Comparison of ENCODE assay signal across 1 cellular context in the genomic region with DNA sequence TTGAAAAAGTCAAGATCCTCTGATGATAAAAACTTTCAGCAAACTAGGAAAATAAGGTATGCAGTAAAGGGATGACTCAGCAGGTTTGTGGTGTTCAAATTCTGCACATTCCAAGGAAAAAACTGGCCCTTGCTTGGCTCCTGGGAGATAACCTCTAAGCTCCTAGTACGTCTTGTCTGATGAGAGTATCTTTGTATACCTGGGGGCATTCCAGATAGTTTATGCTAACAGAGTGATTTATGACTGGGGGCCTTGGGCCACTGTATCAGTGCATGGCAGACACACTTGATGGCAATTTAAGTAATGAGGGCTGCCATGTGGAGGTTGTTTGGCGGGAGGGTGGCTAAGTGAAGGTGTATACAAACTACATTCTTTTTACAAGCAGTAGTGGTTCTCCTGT.
TF ChIP-seq lines count a peak whose summit lies in the region.

No MANE protein-coding gene starts in this region.

TF ChIP-seq in HepG2, 621 proteins besides CTCF, POLR2A, EP300 and RAD21 (continued from another document):
- TF ChIP-seq, protein P1, sequence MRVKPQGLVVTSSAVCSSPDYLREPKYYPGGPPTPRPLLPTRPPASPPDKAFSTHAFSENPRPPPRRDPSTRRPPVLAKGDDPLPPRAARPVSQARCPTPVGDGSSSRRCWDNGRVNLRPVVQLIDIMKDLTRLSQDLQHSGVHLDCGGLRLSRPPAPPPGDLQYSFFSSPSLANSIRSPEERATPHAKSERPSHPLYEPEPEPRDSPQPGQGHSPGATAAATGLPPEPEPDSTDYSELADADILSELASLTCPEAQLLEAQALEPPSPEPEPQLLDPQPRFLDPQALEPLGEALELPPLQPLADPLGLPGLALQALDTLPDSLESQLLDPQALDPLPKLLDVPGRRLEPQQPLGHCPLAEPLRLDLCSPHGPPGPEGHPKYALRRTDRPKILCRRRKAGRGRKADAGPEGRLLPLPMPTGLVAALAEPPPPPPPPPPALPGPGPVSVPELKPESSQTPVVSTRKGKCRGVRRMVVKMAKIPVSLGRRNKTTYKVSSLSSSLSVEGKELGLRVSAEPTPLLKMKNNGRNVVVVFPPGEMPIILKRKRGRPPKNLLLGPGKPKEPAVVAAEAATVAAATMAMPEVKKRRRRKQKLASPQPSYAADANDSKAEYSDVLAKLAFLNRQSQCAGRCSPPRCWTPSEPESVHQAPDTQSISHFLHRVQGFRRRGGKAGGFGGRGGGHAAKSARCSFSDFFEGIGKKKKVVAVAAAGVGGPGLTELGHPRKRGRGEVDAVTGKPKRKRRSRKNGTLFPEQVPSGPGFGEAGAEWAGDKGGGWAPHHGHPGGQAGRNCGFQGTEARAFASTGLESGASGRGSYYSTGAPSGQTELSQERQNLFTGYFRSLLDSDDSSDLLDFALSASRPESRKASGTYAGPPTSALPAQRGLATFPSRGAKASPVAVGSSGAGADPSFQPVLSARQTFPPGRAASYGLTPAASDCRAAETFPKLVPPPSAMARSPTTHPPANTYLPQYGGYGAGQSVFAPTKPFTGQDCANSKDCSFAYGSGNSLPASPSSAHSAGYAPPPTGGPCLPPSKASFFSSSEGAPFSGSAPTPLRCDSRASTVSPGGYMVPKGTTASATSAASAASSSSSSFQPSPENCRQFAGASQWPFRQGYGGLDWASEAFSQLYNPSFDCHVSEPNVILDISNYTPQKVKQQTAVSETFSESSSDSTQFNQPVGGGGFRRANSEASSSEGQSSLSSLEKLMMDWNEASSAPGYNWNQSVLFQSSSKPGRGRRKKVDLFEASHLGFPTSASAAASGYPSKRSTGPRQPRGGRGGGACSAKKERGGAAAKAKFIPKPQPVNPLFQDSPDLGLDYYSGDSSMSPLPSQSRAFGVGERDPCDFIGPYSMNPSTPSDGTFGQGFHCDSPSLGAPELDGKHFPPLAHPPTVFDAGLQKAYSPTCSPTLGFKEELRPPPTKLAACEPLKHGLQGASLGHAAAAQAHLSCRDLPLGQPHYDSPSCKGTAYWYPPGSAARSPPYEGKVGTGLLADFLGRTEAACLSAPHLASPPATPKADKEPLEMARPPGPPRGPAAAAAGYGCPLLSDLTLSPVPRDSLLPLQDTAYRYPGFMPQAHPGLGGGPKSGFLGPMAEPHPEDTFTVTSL (CRISPR knock-in tag; IDR thresholded peaks at IDR 0.05; ENCODE audit: borderline replicate concordance): no peak
- no peak for TF ChIP-seq ZZZ3 (CRISPR knock-in tag; IDR thresholded peaks at IDR 0.05; ENCODE audit: borderline replicate concordance)
- no peak for TF ChIP-seq ZNF7 (CRISPR knock-in tag; IDR thresholded peaks at IDR 0.05)
- no peak for TF ChIP-seq TCF12 (IDR thresholded peaks at IDR 0.05)
- no peak for TF ChIP-seq TCF12 (CRISPR knock-in tag; IDR thresholded peaks at IDR 0.05)
- TF ChIP-seq NFE2L2 (IDR thresholded peaks at IDR 0.05; ENCODE audit: low read length): peak; percentile 89
- TF ChIP-seq, protein P2, sequence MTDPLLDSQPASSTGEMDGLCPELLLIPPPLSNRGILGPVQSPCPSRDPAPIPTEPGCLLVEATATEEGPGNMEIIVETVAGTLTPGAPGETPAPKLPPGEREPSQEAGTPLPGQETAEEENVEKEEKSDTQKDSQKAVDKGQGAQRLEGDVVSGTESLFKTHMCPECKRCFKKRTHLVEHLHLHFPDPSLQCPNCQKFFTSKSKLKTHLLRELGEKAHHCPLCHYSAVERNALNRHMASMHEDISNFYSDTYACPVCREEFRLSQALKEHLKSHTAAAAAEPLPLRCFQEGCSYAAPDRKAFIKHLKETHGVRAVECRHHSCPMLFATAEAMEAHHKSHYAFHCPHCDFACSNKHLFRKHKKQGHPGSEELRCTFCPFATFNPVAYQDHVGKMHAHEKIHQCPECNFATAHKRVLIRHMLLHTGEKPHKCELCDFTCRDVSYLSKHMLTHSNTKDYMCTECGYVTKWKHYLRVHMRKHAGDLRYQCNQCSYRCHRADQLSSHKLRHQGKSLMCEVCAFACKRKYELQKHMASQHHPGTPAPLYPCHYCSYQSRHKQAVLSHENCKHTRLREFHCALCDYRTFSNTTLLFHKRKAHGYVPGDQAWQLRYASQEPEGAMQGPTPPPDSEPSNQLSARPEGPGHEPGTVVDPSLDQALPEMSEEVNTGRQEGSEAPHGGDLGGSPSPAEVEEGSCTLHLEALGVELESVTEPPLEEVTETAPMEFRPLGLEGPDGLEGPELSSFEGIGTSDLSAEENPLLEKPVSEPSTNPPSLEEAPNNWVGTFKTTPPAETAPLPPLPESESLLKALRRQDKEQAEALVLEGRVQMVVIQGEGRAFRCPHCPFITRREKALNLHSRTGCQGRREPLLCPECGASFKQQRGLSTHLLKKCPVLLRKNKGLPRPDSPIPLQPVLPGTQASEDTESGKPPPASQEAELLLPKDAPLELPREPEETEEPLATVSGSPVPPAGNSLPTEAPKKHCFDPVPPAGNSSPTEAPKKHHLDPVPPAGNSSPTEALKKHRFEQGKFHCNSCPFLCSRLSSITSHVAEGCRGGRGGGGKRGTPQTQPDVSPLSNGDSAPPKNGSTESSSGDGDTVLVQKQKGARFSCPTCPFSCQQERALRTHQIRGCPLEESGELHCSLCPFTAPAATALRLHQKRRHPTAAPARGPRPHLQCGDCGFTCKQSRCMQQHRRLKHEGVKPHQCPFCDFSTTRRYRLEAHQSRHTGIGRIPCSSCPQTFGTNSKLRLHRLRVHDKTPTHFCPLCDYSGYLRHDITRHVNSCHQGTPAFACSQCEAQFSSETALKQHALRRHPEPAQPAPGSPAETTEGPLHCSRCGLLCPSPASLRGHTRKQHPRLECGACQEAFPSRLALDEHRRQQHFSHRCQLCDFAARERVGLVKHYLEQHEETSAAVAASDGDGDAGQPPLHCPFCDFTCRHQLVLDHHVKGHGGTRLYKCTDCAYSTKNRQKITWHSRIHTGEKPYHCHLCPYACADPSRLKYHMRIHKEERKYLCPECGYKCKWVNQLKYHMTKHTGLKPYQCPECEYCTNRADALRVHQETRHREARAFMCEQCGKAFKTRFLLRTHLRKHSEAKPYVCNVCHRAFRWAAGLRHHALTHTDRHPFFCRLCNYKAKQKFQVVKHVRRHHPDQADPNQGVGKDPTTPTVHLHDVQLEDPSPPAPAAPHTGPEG (CRISPR knock-in tag; IDR thresholded peaks at IDR 0.05): no peak
- no peak for TF ChIP-seq GATAD2A (CRISPR knock-in tag; IDR thresholded peaks at IDR 0.05)
- TF ChIP-seq, protein P3, sequence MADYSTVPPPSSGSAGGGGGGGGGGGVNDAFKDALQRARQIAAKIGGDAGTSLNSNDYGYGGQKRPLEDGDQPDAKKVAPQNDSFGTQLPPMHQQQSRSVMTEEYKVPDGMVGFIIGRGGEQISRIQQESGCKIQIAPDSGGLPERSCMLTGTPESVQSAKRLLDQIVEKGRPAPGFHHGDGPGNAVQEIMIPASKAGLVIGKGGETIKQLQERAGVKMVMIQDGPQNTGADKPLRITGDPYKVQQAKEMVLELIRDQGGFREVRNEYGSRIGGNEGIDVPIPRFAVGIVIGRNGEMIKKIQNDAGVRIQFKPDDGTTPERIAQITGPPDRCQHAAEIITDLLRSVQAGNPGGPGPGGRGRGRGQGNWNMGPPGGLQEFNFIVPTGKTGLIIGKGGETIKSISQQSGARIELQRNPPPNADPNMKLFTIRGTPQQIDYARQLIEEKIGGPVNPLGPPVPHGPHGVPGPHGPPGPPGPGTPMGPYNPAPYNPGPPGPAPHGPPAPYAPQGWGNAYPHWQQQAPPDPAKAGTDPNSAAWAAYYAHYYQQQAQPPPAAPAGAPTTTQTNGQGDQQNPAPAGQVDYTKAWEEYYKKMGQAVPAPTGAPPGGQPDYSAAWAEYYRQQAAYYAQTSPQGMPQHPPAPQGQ (CRISPR knock-in tag; IDR thresholded peaks at IDR 0.05; ENCODE audit: borderline replicate concordance): no peak
- TF ChIP-seq, protein P4, sequence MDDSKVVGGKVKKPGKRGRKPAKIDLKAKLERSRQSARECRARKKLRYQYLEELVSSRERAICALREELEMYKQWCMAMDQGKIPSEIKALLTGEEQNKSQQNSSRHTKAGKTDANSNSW (CRISPR knock-in tag; IDR thresholded peaks at IDR 0.05; ENCODE audit: borderline replicate concordance): no peak
- TF ChIP-seq ZNF660 (CRISPR knock-in tag; IDR thresholded peaks at IDR 0.05; ENCODE audit: borderline replicate concordance, low read depth): no peak
- peak; percentile 95 for TF ChIP-seq MAFF (IDR thresholded peaks at IDR 0.05; ENCODE audit: low read depth, low read length)
- no peak for TF ChIP-seq ZNF839 (CRISPR knock-in tag; IDR thresholded peaks at IDR 0.05; ENCODE audit: borderline replicate concordance)
- peak; percentile 92 to 96 for TF ChIP-seq MAFK (conservative IDR thresholded peaks at IDR 0.05 in 1 of 2, IDR thresholded peaks at IDR 0.05 in 1 of 2; ENCODE audit: low read length in 2 of 2)
- no peak for TF ChIP-seq PPARG (CRISPR knock-in tag; conservative IDR thresholded peaks at IDR 0.05)
- no peak for TF ChIP-seq POLR2AphosphoS5 (IDR thresholded peaks at IDR 0.05; ENCODE audit: low read depth, low read length)
- no peak for TF ChIP-seq ZNF644 (CRISPR knock-in tag; IDR thresholded peaks at IDR 0.05; ENCODE audit: low read depth)
- TF ChIP-seq ZNF724P (CRISPR knock-in tag; IDR thresholded peaks at IDR 0.05; ENCODE audit: borderline replicate concordance): no peak
- no peak for TF ChIP-seq ZNF549 (CRISPR knock-in tag; IDR thresholded peaks at IDR 0.05)
- TF ChIP-seq, protein P5, sequence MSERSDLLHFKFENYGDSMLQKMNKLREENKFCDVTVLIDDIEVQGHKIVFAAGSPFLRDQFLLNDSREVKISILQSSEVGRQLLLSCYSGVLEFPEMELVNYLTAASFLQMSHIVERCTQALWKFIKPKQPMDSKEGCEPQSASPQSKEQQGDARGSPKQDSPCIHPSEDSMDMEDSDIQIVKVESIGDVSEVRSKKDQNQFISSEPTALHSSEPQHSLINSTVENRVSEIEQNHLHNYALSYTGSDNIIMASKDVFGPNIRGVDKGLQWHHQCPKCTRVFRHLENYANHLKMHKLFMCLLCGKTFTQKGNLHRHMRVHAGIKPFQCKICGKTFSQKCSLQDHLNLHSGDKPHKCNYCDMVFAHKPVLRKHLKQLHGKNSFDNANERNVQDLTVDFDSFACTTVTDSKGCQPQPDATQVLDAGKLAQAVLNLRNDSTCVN (CRISPR knock-in tag; IDR thresholded peaks at IDR 0.05; ENCODE audit: borderline replicate concordance): no peak
- no peak for TF ChIP-seq NFIB (CRISPR knock-in tag; IDR thresholded peaks at IDR 0.05; ENCODE audit: borderline replicate concordance)
- TF ChIP-seq, protein P6, sequence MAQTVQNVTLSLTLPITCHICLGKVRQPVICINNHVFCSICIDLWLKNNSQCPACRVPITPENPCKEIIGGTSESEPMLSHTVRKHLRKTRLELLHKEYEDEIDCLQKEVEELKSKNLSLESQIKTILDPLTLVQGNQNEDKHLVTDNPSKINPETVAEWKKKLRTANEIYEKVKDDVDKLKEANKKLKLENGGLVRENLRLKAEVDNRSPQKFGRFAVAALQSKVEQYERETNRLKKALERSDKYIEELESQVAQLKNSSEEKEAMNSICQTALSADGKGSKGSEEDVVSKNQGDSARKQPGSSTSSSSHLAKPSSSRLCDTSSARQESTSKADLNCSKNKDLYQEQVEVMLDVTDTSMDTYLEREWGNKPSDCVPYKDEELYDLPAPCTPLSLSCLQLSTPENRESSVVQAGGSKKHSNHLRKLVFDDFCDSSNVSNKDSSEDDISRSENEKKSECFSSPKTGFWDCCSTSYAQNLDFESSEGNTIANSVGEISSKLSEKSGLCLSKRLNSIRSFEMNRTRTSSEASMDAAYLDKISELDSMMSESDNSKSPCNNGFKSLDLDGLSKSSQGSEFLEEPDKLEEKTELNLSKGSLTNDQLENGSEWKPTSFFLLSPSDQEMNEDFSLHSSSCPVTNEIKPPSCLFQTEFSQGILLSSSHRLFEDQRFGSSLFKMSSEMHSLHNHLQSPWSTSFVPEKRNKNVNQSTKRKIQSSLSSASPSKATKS (CRISPR knock-in tag; IDR thresholded peaks at IDR 0.05): no peak
- no peak for TF ChIP-seq ZNF678 (CRISPR knock-in tag; IDR thresholded peaks at IDR 0.05)
